Comparison of ENCODE assay signal across 10 cellular contexts in the genomic region with DNA sequence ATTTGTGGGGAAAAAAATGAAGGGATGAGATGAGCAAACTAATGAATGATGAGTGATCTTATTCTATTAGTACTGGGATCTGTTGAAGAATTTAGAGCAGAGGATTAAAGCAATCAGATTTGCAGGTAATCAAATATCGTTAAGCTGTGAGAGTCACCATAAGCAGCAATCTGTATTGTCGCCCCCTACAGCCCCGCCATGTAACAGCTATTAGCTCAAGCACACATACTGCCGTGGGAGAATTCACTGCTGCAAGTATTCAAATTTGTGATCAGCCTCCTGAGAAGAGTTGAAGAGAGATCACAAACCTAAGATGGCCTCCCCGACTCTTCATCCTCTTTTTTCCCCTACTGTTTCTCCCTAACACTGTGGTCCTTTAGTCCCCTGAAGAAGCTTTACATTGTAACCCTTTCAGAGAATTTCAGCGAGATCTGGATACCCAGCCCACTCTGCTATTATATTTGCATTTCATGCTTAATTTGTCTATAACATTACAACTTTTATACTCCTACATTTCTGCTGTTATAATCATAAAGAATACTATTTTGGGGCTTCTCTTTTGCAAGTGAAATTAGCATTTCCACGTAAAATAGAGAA. TPM values are rescaled to one million over a fixed set of nuclear protein-coding genes. Genes with fewer than 3 reads are reported as not detected.
DNase-seq lines count a peak whose midpoint lies in the region; ATAC-seq and TF ChIP-seq lines count a peak whose summit lies in the region.
"Had no signal": no experiment of that assay in that cellular context is flagged by ENCODE, and none has a peak within 500 bp of the region (broad histone marks: within the 10 kb centered on the region; RNA-seq: fewer than 3 reads in every experiment).

No MANE protein-coding gene starts in this region.

- RAD21 ChIA-PET in HCT116 (lab: Charles Lee; ENCODE audit: low non-redundant PET in 1 of 2, low total read pairs in 2 of 2, uncharacterized antibody in 2 of 2, unreplicated experiment in 2 of 2) = no interaction called here

- H3K4me2 ChIP-seq in HCT116 (ENCODE audit: low read length) (no peak overlapping the region), SK-N-SH (no peak overlapping the region), neuronal stem cell (ENCODE audit: insufficient read depth, low read length, poor library complexity, severe bottlenecking) (no peak overlapping the region)

- TF ChIP-seq POLR2A in HCT116 (IDR thresholded peaks at IDR 0.05; ENCODE audit: borderline replicate concordance, extremely low read depth, insufficient read depth, insufficient read length) = no peak

- H2BK12ac ChIP-seq in neuronal stem cell (ENCODE audit: low read length) = no peak overlapping the region

- no peaks in the 10 kb centered on the region for H3F3A ChIP-seq in SK-N-SH (replicated peaks; ENCODE audit: insufficient read depth)

- H4K20me1 ChIP-seq in HCT116 (ENCODE audit: insufficient read depth) = no peaks in the 10 kb centered on the region
- H4K20me1 ChIP-seq in SK-N-SH (ENCODE audit: insufficient read depth) = no peaks in the 10 kb centered on the region

- no peak overlapping the region for H3K18ac ChIP-seq in neuronal stem cell (ENCODE audit: low read length)

- WGBS in SK-N-SH (ENCODE audit: low lambda C conversion rate) = 15% methylated on average over 7 of the region's 7 CpGs
- WGBS in neuronal stem cell (ENCODE audit: extremely low coverage in 2 of 2, insufficient read length in 2 of 2, insufficient replicate concordance in 1 of 2), 2 donors = no CpG with 5 or more reads among the region's 7 CpGs

- H2BK5ac ChIP-seq in neuronal stem cell (ENCODE audit: low read length) = no peak overlapping the region

- H3K9me3 ChIP-seq in HCT116 (ENCODE audit: control insufficient read depth in 1 of 2, insufficient read depth in 1 of 2, low read depth in 1 of 2, low read length in 2 of 2) = no peaks in the 10 kb centered on the region
- H3K9me3 ChIP-seq in SK-N-SH = no peaks in the 10 kb centered on the region
- H3K9me3 ChIP-seq in neuronal stem cell (replicated peaks in 1 of 2; ENCODE audit: control insufficient read depth in 2 of 2, insufficient read depth in 1 of 2, low read depth in 1 of 2, low read length in 2 of 2) = peaks cover 0 to 3% of the 10 kb centered on the region in 2 donors
- H3K9me3 ChIP-seq: SJSA1 had no signal

- no peak overlapping the region for H4K8ac ChIP-seq in neuronal stem cell (ENCODE audit: low read depth, low read length)

- no peak overlapping the region for H2BK15ac ChIP-seq in neuronal stem cell (ENCODE audit: low read length)

- H3K27ac ChIP-seq in HCT116 (ENCODE audit: low read depth, low read length) = no peak overlapping the region
- H3K27ac ChIP-seq in SK-N-SH (ENCODE audit: low read depth in 2 of 2, low read length in 1 of 2) = no peak overlapping the region
- H3K27ac ChIP-seq in dorsolateral prefrontal cortex = no peak overlapping the region
- no peak overlapping the region for H3K27ac ChIP-seq in neuronal stem cell (replicated peaks; ENCODE audit: low read length)
- H3K27ac ChIP-seq: SJSA1 had no signal

- H4K91ac ChIP-seq in neuronal stem cell (ENCODE audit: low read depth, low read length, poor library complexity) = no peak overlapping the region

- H2AFZ ChIP-seq in HCT116 (ENCODE audit: low read depth, low read length, poor library complexity, severe bottlenecking) (peak overlapping the region; percentile 72), SK-N-SH (ENCODE audit: low read depth) (no peak overlapping the region), neuronal stem cell (ENCODE audit: low read length) (no peak overlapping the region)

- H3K4me1 ChIP-seq in HCT116 (ENCODE audit: control insufficient read depth in 1 of 2, insufficient read depth in 2 of 2, low read length in 2 of 2) (no peaks in the 10 kb centered on the region), SK-N-SH (ENCODE audit: control insufficient read depth in 1 of 2, insufficient read depth in 2 of 2, low read depth in 1 of 2, low read length in 1 of 2) (peaks cover 0 to 6% of the 10 kb centered on the region in 2 experiments; a peak in 1 of 4 replicates), neuronal stem cell (ENCODE audit: control insufficient read depth in 2 of 2, insufficient read depth in 1 of 2, low read depth in 1 of 2, low read length in 2 of 2) (no peaks in the 10 kb centered on the region)
- H3K4me1 ChIP-seq: SJSA1 had no signal

- no peaks in the 10 kb centered on the region for H3K79me2 ChIP-seq in HCT116 (ENCODE audit: insufficient read depth, low read length)
- H3K79me2 ChIP-seq in SK-N-SH (ENCODE audit: insufficient read depth) = no peaks in the 10 kb centered on the region

- no peak overlapping the region for H3K23ac ChIP-seq in neuronal stem cell (ENCODE audit: low read depth, low read length, poor library complexity)

- no TSS peak for BruUV-seq in HCT116 (replicated peaks; lab: Mats Ljungman, UMichigan)

- 0 out of 2 replicates have a peak, but pooled peaks have one; percentile 17 for TF ChIP-seq RAD21 in HCT116 (IDR thresholded peaks at IDR 0.05; ENCODE audit: low read depth)
- peak; percentile 29; the same call in 1 of the 2 replicates for TF ChIP-seq RAD21 in SK-N-SH (IDR thresholded peaks at IDR 0.05; ENCODE audit: low read length)

- no peaks in the 10 kb centered on the region for H3K9me2 ChIP-seq in HCT116 (ENCODE audit: insufficient read depth)
- no peaks in the 10 kb centered on the region for H3K9me2 ChIP-seq in SK-N-SH

- H3K4me3 ChIP-seq in HCT116 (replicated peaks in 1 of 2; ENCODE audit: low read depth in 1 of 2, low read length in 2 of 2) = no peak overlapping the region
- no peak overlapping the region for H3K4me3 ChIP-seq in SK-N-SH (ENCODE audit: low read depth in 2 of 2, low read length in 1 of 2)
- no peak overlapping the region for H3K4me3 ChIP-seq in dorsolateral prefrontal cortex
- H3K4me3 ChIP-seq in neuronal stem cell (ENCODE audit: low read length in 2 of 2) = no peak overlapping the region
- H3K4me3 ChIP-seq: SJSA1 had no signal

- POLR2A ChIA-PET in HCT116 (lab: Charles Lee) = no interaction called here
- POLR2A ChIA-PET in SK-N-SH (lab: Yijun Ruan, JAX) = interaction anchor here (0.6 kb wide), 1 partner anchor 179 kb away, joined by 3 read pairs; no protein-coding TSS in a partner anchor

- peak in 2 of 3 experiments; percentile 86 to 90; a peak in 4 of 6 replicates for TF ChIP-seq CTCF in HCT116 (IDR thresholded peaks at IDR 0.05 in 2 of 3, conservative IDR thresholded peaks at IDR 0.05 in 1 of 3; ENCODE audit: borderline replicate concordance in 1 of 3, insufficient read depth in 1 of 3, low read depth in 2 of 3, low read length in 2 of 3)
- peak; percentile 63 for TF ChIP-seq CTCF in SK-N-SH (IDR thresholded peaks at IDR 0.05)
- TF ChIP-seq CTCF in dorsolateral prefrontal cortex (IDR thresholded peaks at IDR 0.05 in 54 of 56, conservative IDR thresholded peaks at IDR 0.05 in 2 of 56; ENCODE audit: low read depth in 1 of 56, partially characterized antibody in 56 of 56) = peak in 54 of 56 donors; percentile 27 to 72 (median 59)

- no peak for TF ChIP-seq EP300 in SK-N-SH (IDR thresholded peaks at IDR 0.05; ENCODE audit: borderline replicate concordance in 1 of 2, low read depth in 1 of 2, low read length in 1 of 2)

- CTCF ChIA-PET in HCT116 (lab: Charles Lee) (interaction anchor here (0.6 to 2.7 kb wide), 16 partner anchors 9 to 184 kb away, joined by 3 to 23 read pairs (median 4); a partner anchor contains a TSS), SK-N-SH (lab: Yijun Ruan, JAX) (interaction anchor here (0.6 to 4.5 kb wide), 17 partner anchors 9 to 366 kb away, joined by 3 to 20 read pairs (median 5); a partner anchor contains a TSS)

- no peak overlapping the region for H3K9ac ChIP-seq in HCT116 (ENCODE audit: low read length)
- no peak overlapping the region for H3K9ac ChIP-seq in SK-N-SH
- no peak overlapping the region for H3K9ac ChIP-seq in neuronal stem cell (ENCODE audit: low read depth, low read length, poor library complexity)

- no peaks in the 10 kb centered on the region for H3K79me1 ChIP-seq in neuronal stem cell (ENCODE audit: low read depth, low read length)

- DNase-seq in COR-L47 (lab: John Stamatoyannopoulos, UW) = peak; percentile 54
- peak; percentile 23 for DNase-seq in HCT116 (ENCODE audit: low read depth, low spot score)
- peak; percentile 59 for DNase-seq in SK-N-SH
- DNase-seq in dorsolateral prefrontal cortex = peak; percentile 9 to 66 (median 50)
- DNase-seq in neuronal stem cell (ENCODE audit: low spot score) = peak; percentile 23
- no peak for DNase-seq in DMS79 treated with DMSO at 0.1 percent for 48 hours (lab: John Stamatoyannopoulos, UW)

- H3K36me3 ChIP-seq in HCT116 (ENCODE audit: control insufficient read depth in 1 of 2, insufficient read depth in 2 of 2, low read length in 2 of 2) (no peaks in the 10 kb centered on the region), SK-N-SH (replicated peaks in 1 of 2; ENCODE audit: control insufficient read depth in 1 of 2, insufficient read depth in 2 of 2, low read length in 1 of 2) (no peaks in the 10 kb centered on the region), neuronal stem cell (replicated peaks in 1 of 2; ENCODE audit: control insufficient read depth in 2 of 2, insufficient read depth in 2 of 2, low read length in 2 of 2) (peaks cover 0 to 2% of the 10 kb centered on the region in 2 donors)
- H3K36me3 ChIP-seq: SJSA1 had no signal

- no peak overlapping the region for H2AK5ac ChIP-seq in neuronal stem cell (ENCODE audit: low read depth, low read length)

- no peak overlapping the region for H2BK120ac ChIP-seq in neuronal stem cell (ENCODE audit: low read depth, low read length)

- H3K27me3 ChIP-seq in HCT116 (ENCODE audit: insufficient read depth, low read length) (peaks cover 8% of the 10 kb centered on the region; the same call in 1 of the 2 replicates), SK-N-SH (ENCODE audit: insufficient read depth) (peaks cover 9% of the 10 kb centered on the region), dorsolateral prefrontal cortex (peaks cover 0 to 4% (median 0%) of the 10 kb centered on the region in 45 donors), neuronal stem cell (ENCODE audit: control insufficient read depth in 3 of 3, insufficient read depth in 3 of 3, low read depth in 1 of 3, low read length in 3 of 3) (no peaks in the 10 kb centered on the region)
- H3K27me3 ChIP-seq: SJSA1 had no signal

- H3K14ac ChIP-seq in neuronal stem cell (ENCODE audit: low read length) = no peak overlapping the region

- no peak overlapping the region for H3K4ac ChIP-seq in neuronal stem cell (ENCODE audit: low read length)

- ATAC-seq in HCT116 (peak; percentile 98), HG02623 (IDR thresholded peaks at IDR 0.05; ENCODE audit: unreplicated experiment) (no peak), GM18858 (IDR thresholded peaks at IDR 0.05; ENCODE audit: unreplicated experiment) (no peak)

- intact Hi-C loops in HCT116 (cut with micrococcal nuclease) (no loop called here), dorsolateral prefrontal cortex (cut with DNase I) (no loop called here)

RNA-seq across cellular contexts. Expression of a gene that starts 28.5 kb away (rescaled TPM):
- total RNA-seq in HCT116 (2021; ENCODE audit: unreplicated experiment) = 0.47 TPM
- 0.11 and 0.21 TPM in 2 replicates for polyA plus RNA-seq in HCT116 (2012)
- not detected in 2 replicates for polyA plus RNA-seq in SK-N-SH (2012; rRNA removed)
- polyA plus RNA-seq in SK-N-SH (2012; cell fraction: cytosol; rRNA removed) = under 0.01 TPM in 2 replicates
- 0.01 TPM in 1 of 2 replicates, not detected in the other for polyA plus RNA-seq in SK-N-SH (2012; cell fraction: nucleus; rRNA removed)
- total RNA-seq in dorsolateral prefrontal cortex = 100 to 1,000 TPM in 103 of 120 experiments, 10 to 100 TPM in 17; 40.2 to 234 (median 146) TPM
- polyA plus RNA-seq in neuronal stem cell (2013, experiment 1 of 2) = 1.5 TPM
- polyA plus RNA-seq in neuronal stem cell (2013, experiment 2 of 2) = 1.4 TPM
- total RNA-seq: naive thymus-derived CD8-positive, alpha-beta T cell; SJSA1 had no signal
- polyA plus RNA-seq: naive thymus-derived CD8-positive, alpha-beta T cell had no signal

RNA-seq across cellular contexts. Expression of a gene that starts 59.9 kb away (rescaled TPM):
- total RNA-seq in HCT116 (2021; ENCODE audit: unreplicated experiment) (3.6 TPM), dorsolateral prefrontal cortex (10 to 100 TPM in 107 of 120 experiments, 1 to 10 TPM in 13; 7.7 to 33.7 (median 13.4) TPM)
- 4.2 and 4.7 TPM in 2 replicates for polyA plus RNA-seq in HCT116 (2012)
- polyA plus RNA-seq in SK-N-SH (2012; rRNA removed) = 3.3 and 4.0 TPM in 2 replicates
- polyA plus RNA-seq in SK-N-SH (2012; cell fraction: cytosol; rRNA removed) = 3.7 and 4.4 TPM in 2 replicates
- 3.3 and 5.0 TPM in 2 replicates for polyA plus RNA-seq in SK-N-SH (2012; cell fraction: nucleus; rRNA removed)
- 41.4 TPM for polyA plus RNA-seq in neuronal stem cell (2013, experiment 1 of 2)
- 40.8 TPM for polyA plus RNA-seq in neuronal stem cell (2013, experiment 2 of 2)

Comparison
In these comparisons a context has a peak if more than half of its experiments do, and no peak if none do; other contexts are left out.
1. RNA of a gene that starts 28.5 kb away (total RNA-seq): 40.2 to 234 TPM in dorsolateral prefrontal cortex; 0.47 TPM in HCT116 (single experiment); every median in the first group is over 10 times any median in the second.
2. Peak in every context shown above with its lines, with median percentiles within 50 percentile points of each other: CTCF ChIP-seq.